1 cellular context compared by ENCODE assay signal in the genomic region with DNA sequence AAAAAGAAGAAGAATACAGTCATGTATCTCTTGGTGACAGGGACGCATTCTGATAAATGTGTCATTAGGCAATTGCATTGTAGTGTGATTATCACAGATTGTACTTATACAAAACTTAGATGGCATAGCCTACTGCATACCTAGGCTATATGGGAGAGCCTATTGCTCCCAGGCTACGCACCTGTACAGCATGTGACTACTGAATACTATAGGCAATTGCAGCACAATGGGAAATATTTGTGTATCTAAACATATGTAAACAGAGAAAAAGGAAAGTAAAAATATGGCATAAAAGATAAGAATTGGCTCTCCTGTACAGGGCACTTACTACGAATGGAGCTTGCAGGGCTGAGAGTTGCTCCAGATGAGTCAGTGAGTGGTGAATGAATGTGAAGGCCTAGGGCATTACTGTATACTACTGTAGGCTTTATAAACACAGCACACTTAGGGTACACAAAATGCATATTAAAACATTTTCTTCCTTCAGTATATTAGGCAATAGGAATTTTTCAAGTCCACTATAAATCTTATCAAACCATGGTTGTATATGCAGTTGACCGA.
TF ChIP-seq lines count a peak whose summit lies in the region.

No MANE protein-coding gene starts in this region.

TF ChIP-seq in endothelial cell of umbilical vein, 7 proteins besides CTCF, POLR2A, EP300 and RAD21:
- TF ChIP-seq FOS (IDR thresholded peaks at IDR 0.05; ENCODE audit: borderline replicate concordance, insufficient read depth, low read length) (peak; percentile 9), JUN (IDR thresholded peaks at IDR 0.05; ENCODE audit: borderline replicate concordance, insufficient read depth, insufficient read length, low read depth) (no peak)
TF ChIP-seq in endothelial cell of umbilical vein: peak in this region for 1.
